In the genomic region with DNA sequence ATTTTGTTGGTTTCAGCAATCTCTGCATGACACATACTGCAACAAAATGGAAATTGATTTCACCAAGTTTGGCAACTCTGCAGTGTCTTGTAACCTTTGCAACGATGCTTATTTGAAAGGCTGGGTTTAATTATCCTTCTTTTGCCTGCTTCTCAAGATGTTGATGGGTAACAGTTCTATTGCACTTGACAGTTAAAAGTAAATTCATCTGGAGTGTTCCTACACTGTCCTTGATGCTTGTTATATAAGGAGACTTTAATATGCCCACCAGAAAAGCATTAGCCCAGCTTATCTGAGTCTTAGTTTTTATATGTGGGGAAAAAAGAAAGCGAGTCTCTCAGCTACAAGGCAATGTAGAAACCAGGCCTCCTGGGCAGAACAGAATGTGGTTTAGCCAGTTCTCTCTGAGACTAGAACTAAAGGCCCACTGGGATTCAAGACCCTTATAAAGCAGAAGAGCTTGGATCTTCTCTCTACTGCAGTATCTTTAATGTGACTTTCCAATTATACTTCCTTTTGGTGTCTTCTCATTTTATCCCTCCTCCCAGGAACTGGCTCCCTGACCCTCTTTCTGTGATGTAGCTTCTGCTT, we compare ENCODE assay signal across 20 cellular contexts.
"Had no signal": no experiment of that assay in that cellular context is flagged by ENCODE, and none has a peak within 500 bp of the region (broad histone marks: within the 10 kb centered on the region; RNA-seq: fewer than 3 reads in every experiment).

No MANE protein-coding gene starts in this region.

- H3K27me3 ChIP-seq: left lung, neural progenitor cell, testis, uterus had no signal

- H3K9me3 ChIP-seq: left lung, testis, uterus had no signal

- H3K4me3 ChIP-seq: left lung, neural progenitor cell, testis, uterus had no signal

- H3K36me3 ChIP-seq: left lung, neural progenitor cell, uterus had no signal

- H3K4me2 ChIP-seq: neural progenitor cell had no signal

- DNase-seq: activated B cell treated with CpG ODN at 0.5 μM for 24 hours; activated CD4-positive, alpha-beta T cell treated with anti-CD3 and anti-CD28 coated beads for 36 hours; activated CD4-positive, alpha-beta T cell treated with anti-CD3 and anti-CD28 coated beads, Interleukin-2, amount 50 U/mL, for 4 hours; activated CD8-positive, alpha-beta memory T cell treated with anti-CD3 and anti-CD28 coated beads for 24 hours; activated CD8-positive, alpha-beta memory T cell treated with anti-CD3 and anti-CD28 coated beads, Interleukin-2, amount 50 U/mL, for 4 hours; activated T-cell treated with anti-CD3 and anti-CD28 coated beads, Interleukin-2, amount 50 U/mL, for 24 hours; central memory CD4-positive, alpha-beta T cell; dermis blood vessel endothelial cell; effector memory CD4-positive, alpha-beta T cell; foreskin melanocyte; kidney glomerular epithelial cell; left lung; naive thymus-derived CD8-positive, alpha-beta T cell; stimulated activated CD4-positive, alpha-beta T cell treated with anti-CD3 and anti-CD28 coated beads, Interleukin-2, amount 100 ng/mL, for 48 hours; stimulated activated naive CD4-positive, alpha-beta T cell; T-helper 9 cell; testis; uterus had no signal

- H3K9ac ChIP-seq: neural progenitor cell had no signal

- H2AFZ ChIP-seq: neural progenitor cell had no signal

- H3K4me1 ChIP-seq: left lung, testis, uterus had no signal

- ATAC-seq: activated CD4-positive, alpha-beta T cell treated with anti-CD3 and anti-CD28 coated beads for 36 hours; activated T-helper 17 cell treated with anti-CD3 and anti-CD28 coated beads, Interleukin-2, amount 50 U/mL, for 72 hours; left lung; naive thymus-derived CD8-positive, alpha-beta T cell had no signal

- H3K27ac ChIP-seq: left lung, neural progenitor cell, testis, uterus had no signal
